Comparison of ENCODE assay signal across 10 cellular contexts in genomic region chr12:53044052-53044581, GRCh38. TPM values are rescaled to one million over a fixed set of nuclear protein-coding genes. Genes with fewer than 3 reads are reported as not detected.
A peak's percentile ranks its signal among the peaks of the same experiment; 100 is the strongest.
DNase-seq lines count a peak whose midpoint lies in the region; ATAC-seq, FAIRE-seq and TF ChIP-seq lines count a peak whose summit lies in the region.
"Had no signal": no experiment of that assay in that cellular context is flagged by ENCODE, and none has a peak within 500 bp of the region (broad histone marks: within the 10 kb centered on the region; RNA-seq: fewer than 3 reads in every experiment).

No MANE protein-coding gene starts in this region.

- ATAC-seq in HepG2 = peak; percentile 58
- no peak for ATAC-seq in GM18519 (IDR thresholded peaks at IDR 0.05; ENCODE audit: low FRiP score, unreplicated experiment)
- no peak for ATAC-seq in HG02938 (IDR thresholded peaks at IDR 0.05; ENCODE audit: unreplicated experiment)

- FAIRE-seq in HepG2 (lab: Jason Lieb, UNC) = peak; percentile 36
- FAIRE-seq: TTC549 had no signal

- BruUV-seq in HepG2 (replicated peaks; lab: Mats Ljungman, UMichigan) = no TSS peak

- TF ChIP-seq EP300 in HepG2 (IDR thresholded peaks at IDR 0.05; ENCODE audit: low read depth in 2 of 2, low read length in 2 of 2) (no peak), HepG2 (CRISPR knock-in tag; IDR thresholded peaks at IDR 0.05; ENCODE audit: borderline replicate concordance) (no peak), suprapubic skin (IDR thresholded peaks at IDR 0.05) (no peak)

- TF ChIP-seq CTCF in HepG2 (CRISPR knock-in tag; IDR thresholded peaks at IDR 0.05) (no peak), suprapubic skin (IDR thresholded peaks at IDR 0.05) (no peak)

- no peaks in the 10 kb centered on the region for H3K79me2 ChIP-seq in HepG2 (ENCODE audit: insufficient read depth, low read length)

- DNase-seq in NCI-H526 (lab: John Stamatoyannopoulos, UW) (peak; percentile 41 to 47), NCI-H526 treated with DMSO at 0.1 percent for 48 hours (lab: John Stamatoyannopoulos, UW) (no peak), anterior cingulate cortex (lab: John Stamatoyannopoulos, UW) (peak in 31 of 58 donors; percentile 21 to 77 (median 52)), HepG2 (ENCODE audit: low spot score) (peak; percentile 72), suprapubic skin (ENCODE audit: low spot score in 2 of 2) (no peak), NCI-H1105 (lab: John Stamatoyannopoulos, UW) (no peak)
- DNase-seq: NCI-H2081 treated with DMSO at 0.1 percent for 48 hours had no signal

- TF ChIP-seq POLR2A in HepG2 (IDR thresholded peaks at IDR 0.05; ENCODE audit: insufficient read depth in 1 of 2, low read depth in 2 of 2, low read length in 2 of 2) (0 out of 4 replicates have a peak, but pooled peaks of 1 of the 2 experiments have one; percentile 28), suprapubic skin (IDR thresholded peaks at IDR 0.05) (no peak)

- H3K36me3 ChIP-seq in HepG2 (replicated peaks in 1 of 2; ENCODE audit: control insufficient read depth in 1 of 2, insufficient read depth in 2 of 2, low read length in 2 of 2) (peaks cover 3 to 9% of the 10 kb centered on the region in 2 experiments), suprapubic skin (peaks cover 18% of the 10 kb centered on the region)

- peak overlapping the region; percentile 24; the same call in 1 of the 2 replicates for H3K9ac ChIP-seq in HepG2 (ENCODE audit: insufficient read depth, low read depth, low read length)

- H3K4me2 ChIP-seq in HepG2 (ENCODE audit: low read depth, low read length) = peak overlapping the region; percentile 73

- 26% methylated on average over 10 of the region's 10 CpGs for WGBS in HepG2 (ENCODE audit: low lambda C conversion rate)
- WGBS in suprapubic skin = 45% methylated on average over 10 of the region's 10 CpGs

- peak overlapping the region in 1 of 3 experiments; percentile 38; a peak in 2 of 6 replicates for H3K4me3 ChIP-seq in HepG2 (replicated peaks in 1 of 3; ENCODE audit: insufficient read depth in 1 of 3, low read depth in 2 of 3, low read length in 3 of 3)
- H3K4me3 ChIP-seq in suprapubic skin = peak overlapping the region; percentile 8

- intact Hi-C loops in HepG2 (cut with micrococcal nuclease; ENCODE audit: unreplicated experiment) = no loop called here

- CTCF ChIA-PET in HepG2 (lab: Yijun Ruan, JAX; ENCODE audit: low intra/inter-chr PET ratio, low total read pairs) = no interaction called here

- H3K9me3 ChIP-seq in HepG2 (ENCODE audit: low read length) = no peaks in the 10 kb centered on the region
- H3K9me3 ChIP-seq in suprapubic skin = no peaks in the 10 kb centered on the region

- TF ChIP-seq RAD21 in HepG2 (CRISPR knock-in tag; IDR thresholded peaks at IDR 0.05) = no peak

- no peaks in the 10 kb centered on the region; a peak in 1 of 5 replicates for H3K27me3 ChIP-seq in HepG2 (ENCODE audit: control insufficient read depth in 1 of 2, insufficient read depth in 2 of 2, low read length in 2 of 2)
- no peaks in the 10 kb centered on the region for H3K27me3 ChIP-seq in suprapubic skin

- H2AFZ ChIP-seq in HepG2 (ENCODE audit: low read length) = no peak overlapping the region

- H3K27ac ChIP-seq in HepG2 (ENCODE audit: extremely low read length, insufficient read depth, low read length) = peak overlapping the region; percentile 53
- H3K27ac ChIP-seq in suprapubic skin = peak overlapping the region; percentile 99

- H4K20me1 ChIP-seq in HepG2 (ENCODE audit: insufficient read depth, low read length) = no peaks in the 10 kb centered on the region

- POLR2A ChIA-PET in HepG2 (lab: Yijun Ruan, JAX) = interaction anchor here (0.6 to 3.3 kb wide), 10 partner anchors 9 to 397 kb away, joined by 3 to 15 read pairs (median 4); partner anchors contain the start of genes EIF4B, PRR13 and SPRYD3

- H3K4me1 ChIP-seq in HepG2 (ENCODE audit: insufficient read depth, low read length) (peaks cover 61% of the 10 kb centered on the region), suprapubic skin (peaks cover 60% of the 10 kb centered on the region)

- in situ Hi-C loops in HepG2 (cut with HindIII; ENCODE audit: extremely low pct_ligation_motif_present, low pct_unique_long_range_greater_than_20kb) = no loop called here

RNA-seq across cellular contexts. Expression of gene TNS2, which starts 5.7 kb away (rescaled TPM):
- total RNA-seq in HepG2 (2016; rRNA removed; fragmentation: Illumina TruSeq; extraction: Trizol) (3.2 and 8.9 TPM in 2 replicates), suprapubic skin (100 to 1,000 TPM in 2 of 4 donors, 10 to 100 TPM in 2; 22.8 to 122 (median 78.2) TPM)
- 3.1 and 5.0 TPM in 2 replicates for total RNA-seq in HepG2 (2016; cell fraction: cytosol; rRNA removed; fragmentation: Illumina TruSeq; extraction: Trizol; ENCODE audit: low read depth)
- total RNA-seq in HepG2 (2016; cell fraction: insoluble cytoplasmic fraction; rRNA removed; fragmentation: Illumina TruSeq; extraction: Trizol) = 2.8 and 9.5 TPM in 2 replicates
- total RNA-seq in HepG2 (2016; cell fraction: membrane; rRNA removed; fragmentation: Illumina TruSeq; extraction: Trizol) = 3.1 and 3.8 TPM in 2 replicates
- total RNA-seq in HepG2 (2016; cell fraction: nucleus; rRNA removed; fragmentation: Illumina TruSeq; extraction: Trizol) = 13.3 and 14.8 TPM in 2 replicates
- 18.0 and 20.4 TPM in 2 replicates for polyA plus RNA-seq in HepG2 (2011; rRNA removed)
- polyA plus RNA-seq in HepG2 (2011; cell fraction: cytosol; rRNA removed) = 3.9 and 6.8 TPM in 2 replicates
- 181 and 258 TPM in 2 replicates for polyA plus RNA-seq in HepG2 (2011; cell fraction: nucleus; rRNA removed)
- 13.0 and 15.3 TPM in 2 replicates for polyA plus RNA-seq in HepG2 (2012)
- polyA plus RNA-seq in HepG2 (2016; cell fraction: cytosol; fragmentation: Illumina TruSeq; extraction: Trizol; ENCODE audit: low read depth) = 0.96 and 1.4 TPM in 2 replicates
- polyA plus RNA-seq in HepG2 (2016; cell fraction: insoluble cytoplasmic fraction; fragmentation: Illumina TruSeq; extraction: Trizol; ENCODE audit: low read depth) = 5.7 and 8.2 TPM in 2 replicates
- polyA plus RNA-seq in HepG2 (2016; cell fraction: membrane; fragmentation: Illumina TruSeq; extraction: Trizol; ENCODE audit: low read depth) = 2.0 and 4.2 TPM in 2 replicates
- polyA plus RNA-seq in HepG2 (2016; cell fraction: nucleus; fragmentation: Illumina TruSeq; extraction: Trizol; ENCODE audit: insufficient read depth, low read depth) = 34.1 and 49.0 TPM in 2 replicates
- 34.0 and 38.3 TPM in 2 replicates for polyA minus RNA-seq in HepG2 (2011; rRNA and poly(A)+ RNA removed; ENCODE audit: low replicate concordance)
- polyA minus RNA-seq in HepG2 (2011; cell fraction: cytosol; rRNA and poly(A)+ RNA removed) = 9.9 and 10.3 TPM in 2 replicates
- polyA minus RNA-seq in HepG2 (2011; cell fraction: nucleus; rRNA and poly(A)+ RNA removed) = 63.8 and 80.3 TPM in 2 replicates

RNA-seq across cellular contexts. Expression of gene SPRYD3, which starts 35.1 kb away (rescaled TPM):
- total RNA-seq in HepG2 (2016; rRNA removed; fragmentation: Illumina TruSeq; extraction: Trizol) (9.0 and 9.2 TPM in 2 replicates), suprapubic skin (10 to 100 TPM; 26.4 to 44.0 (median 34.4) TPM)
- 0.79 and 1.3 TPM in 2 replicates for total RNA-seq in HepG2 (2016; cell fraction: cytosol; rRNA removed; fragmentation: Illumina TruSeq; extraction: Trizol; ENCODE audit: low read depth)
- 7.9 and 8.6 TPM in 2 replicates for total RNA-seq in HepG2 (2016; cell fraction: insoluble cytoplasmic fraction; rRNA removed; fragmentation: Illumina TruSeq; extraction: Trizol)
- total RNA-seq in HepG2 (2016; cell fraction: membrane; rRNA removed; fragmentation: Illumina TruSeq; extraction: Trizol) = 2.8 and 3.1 TPM in 2 replicates
- 5.1 and 5.3 TPM in 2 replicates for total RNA-seq in HepG2 (2016; cell fraction: nucleus; rRNA removed; fragmentation: Illumina TruSeq; extraction: Trizol)
- polyA plus RNA-seq in HepG2 (2011; rRNA removed) = 9.2 and 10.7 TPM in 2 replicates
- 11.7 and 12.2 TPM in 2 replicates for polyA plus RNA-seq in HepG2 (2011; cell fraction: cytosol; rRNA removed)
- 12.1 and 12.6 TPM in 2 replicates for polyA plus RNA-seq in HepG2 (2011; cell fraction: nucleus; rRNA removed)
- polyA plus RNA-seq in HepG2 (2012) = 6.0 and 9.7 TPM in 2 replicates
- 0.86 and 1.1 TPM in 2 replicates for polyA plus RNA-seq in HepG2 (2016; cell fraction: cytosol; fragmentation: Illumina TruSeq; extraction: Trizol; ENCODE audit: low read depth)
- polyA plus RNA-seq in HepG2 (2016; cell fraction: insoluble cytoplasmic fraction; fragmentation: Illumina TruSeq; extraction: Trizol; ENCODE audit: low read depth) = 11.6 and 12.5 TPM in 2 replicates
- 2.0 and 3.3 TPM in 2 replicates for polyA plus RNA-seq in HepG2 (2016; cell fraction: membrane; fragmentation: Illumina TruSeq; extraction: Trizol; ENCODE audit: low read depth)
- polyA plus RNA-seq in HepG2 (2016; cell fraction: nucleus; fragmentation: Illumina TruSeq; extraction: Trizol; ENCODE audit: insufficient read depth, low read depth) = 7.6 and 8.3 TPM in 2 replicates
- 27.5 and 69.5 TPM in 2 replicates for polyA minus RNA-seq in HepG2 (2011; rRNA and poly(A)+ RNA removed; ENCODE audit: low replicate concordance)
- polyA minus RNA-seq in HepG2 (2011; cell fraction: cytosol; rRNA and poly(A)+ RNA removed) = 8.3 and 10.6 TPM in 2 replicates
- 9.5 and 12.8 TPM in 2 replicates for polyA minus RNA-seq in HepG2 (2011; cell fraction: nucleus; rRNA and poly(A)+ RNA removed)

RNA-seq across cellular contexts. Expression of gene EIF4B, which starts 37.9 kb away (rescaled TPM):
- 548 and 779 TPM in 2 replicates for total RNA-seq in HepG2 (2016; rRNA removed; fragmentation: Illumina TruSeq; extraction: Trizol)
- 127 and 150 TPM in 2 replicates for total RNA-seq in HepG2 (2016; cell fraction: cytosol; rRNA removed; fragmentation: Illumina TruSeq; extraction: Trizol; ENCODE audit: low read depth)
- total RNA-seq in HepG2 (2016; cell fraction: insoluble cytoplasmic fraction; rRNA removed; fragmentation: Illumina TruSeq; extraction: Trizol) = 568 and 746 TPM in 2 replicates
- total RNA-seq in HepG2 (2016; cell fraction: membrane; rRNA removed; fragmentation: Illumina TruSeq; extraction: Trizol) = 454 and 551 TPM in 2 replicates
- total RNA-seq in HepG2 (2016; cell fraction: nucleus; rRNA removed; fragmentation: Illumina TruSeq; extraction: Trizol) = 263 and 291 TPM in 2 replicates
- polyA plus RNA-seq in HepG2 (2011; rRNA removed) = 327 and 416 TPM in 2 replicates
- polyA plus RNA-seq in HepG2 (2011; cell fraction: cytosol; rRNA removed) = 501 and 516 TPM in 2 replicates
- 203 and 222 TPM in 2 replicates for polyA plus RNA-seq in HepG2 (2011; cell fraction: nucleus; rRNA removed)
- 450 and 479 TPM in 2 replicates for polyA plus RNA-seq in HepG2 (2012)
- 74.7 and 91.4 TPM in 2 replicates for polyA plus RNA-seq in HepG2 (2016; cell fraction: cytosol; fragmentation: Illumina TruSeq; extraction: Trizol; ENCODE audit: low read depth)
- polyA plus RNA-seq in HepG2 (2016; cell fraction: insoluble cytoplasmic fraction; fragmentation: Illumina TruSeq; extraction: Trizol; ENCODE audit: low read depth) = 445 and 458 TPM in 2 replicates
- polyA plus RNA-seq in HepG2 (2016; cell fraction: membrane; fragmentation: Illumina TruSeq; extraction: Trizol; ENCODE audit: low read depth) = 254 and 316 TPM in 2 replicates
- 258 and 266 TPM in 2 replicates for polyA plus RNA-seq in HepG2 (2016; cell fraction: nucleus; fragmentation: Illumina TruSeq; extraction: Trizol; ENCODE audit: insufficient read depth, low read depth)
- 738 and 1,247 TPM in 2 replicates for polyA minus RNA-seq in HepG2 (2011; rRNA and poly(A)+ RNA removed; ENCODE audit: low replicate concordance)
- polyA minus RNA-seq in HepG2 (2011; cell fraction: cytosol; rRNA and poly(A)+ RNA removed) = 496 and 595 TPM in 2 replicates
- 250 and 365 TPM in 2 replicates for polyA minus RNA-seq in HepG2 (2011; cell fraction: nucleus; rRNA and poly(A)+ RNA removed)
- total RNA-seq in suprapubic skin = 100 to 1,000 TPM; 404 to 559 (median 485) TPM

RNA-seq across cellular contexts. Expression of gene IGFBP6, which starts 53.4 kb away (rescaled TPM):
- total RNA-seq in HepG2 (2016; rRNA removed; fragmentation: Illumina TruSeq; extraction: Trizol) (2.1 and 3.9 TPM in 2 replicates), suprapubic skin (10 to 100 TPM; 19.2 to 97.0 (median 59.6) TPM)
- total RNA-seq in HepG2 (2016; cell fraction: cytosol; rRNA removed; fragmentation: Illumina TruSeq; extraction: Trizol; ENCODE audit: low read depth) = 5.3 and 5.9 TPM in 2 replicates
- total RNA-seq in HepG2 (2016; cell fraction: insoluble cytoplasmic fraction; rRNA removed; fragmentation: Illumina TruSeq; extraction: Trizol) = 2.5 and 4.7 TPM in 2 replicates
- 3.3 and 3.5 TPM in 2 replicates for total RNA-seq in HepG2 (2016; cell fraction: membrane; rRNA removed; fragmentation: Illumina TruSeq; extraction: Trizol)
- 1.9 and 3.2 TPM in 2 replicates for total RNA-seq in HepG2 (2016; cell fraction: nucleus; rRNA removed; fragmentation: Illumina TruSeq; extraction: Trizol)
- 22.6 and 25.2 TPM in 2 replicates for polyA plus RNA-seq in HepG2 (2011; rRNA removed)
- polyA plus RNA-seq in HepG2 (2011; cell fraction: cytosol; rRNA removed) = 19.0 and 41.0 TPM in 2 replicates
- 8.4 and 9.6 TPM in 2 replicates for polyA plus RNA-seq in HepG2 (2011; cell fraction: nucleus; rRNA removed)
- polyA plus RNA-seq in HepG2 (2012) = 3.4 and 4.6 TPM in 2 replicates
- 4.2 and 5.7 TPM in 2 replicates for polyA plus RNA-seq in HepG2 (2016; cell fraction: cytosol; fragmentation: Illumina TruSeq; extraction: Trizol; ENCODE audit: low read depth)
- 2.0 and 2.4 TPM in 2 replicates for polyA plus RNA-seq in HepG2 (2016; cell fraction: insoluble cytoplasmic fraction; fragmentation: Illumina TruSeq; extraction: Trizol; ENCODE audit: low read depth)
- polyA plus RNA-seq in HepG2 (2016; cell fraction: membrane; fragmentation: Illumina TruSeq; extraction: Trizol; ENCODE audit: low read depth) = 3.2 and 3.8 TPM in 2 replicates
- 5.4 and 7.5 TPM in 2 replicates for polyA plus RNA-seq in HepG2 (2016; cell fraction: nucleus; fragmentation: Illumina TruSeq; extraction: Trizol; ENCODE audit: insufficient read depth, low read depth)
- polyA minus RNA-seq in HepG2 (2011; rRNA and poly(A)+ RNA removed; ENCODE audit: low replicate concordance) = 9.0 and 27.1 TPM in 2 replicates
- 8.7 and 9.5 TPM in 2 replicates for polyA minus RNA-seq in HepG2 (2011; cell fraction: cytosol; rRNA and poly(A)+ RNA removed)
- polyA minus RNA-seq in HepG2 (2011; cell fraction: nucleus; rRNA and poly(A)+ RNA removed) = 0.77 and 1.6 TPM in 2 replicates

RNA-seq across cellular contexts. Expression of gene SOAT2, which starts 59.2 kb away (rescaled TPM):
- total RNA-seq in HepG2 (2016; rRNA removed; fragmentation: Illumina TruSeq; extraction: Trizol) (6.1 and 14.9 TPM in 2 replicates), suprapubic skin (not detected)
- total RNA-seq in HepG2 (2016; cell fraction: cytosol; rRNA removed; fragmentation: Illumina TruSeq; extraction: Trizol; ENCODE audit: low read depth) = 1.3 and 1.6 TPM in 2 replicates
- total RNA-seq in HepG2 (2016; cell fraction: insoluble cytoplasmic fraction; rRNA removed; fragmentation: Illumina TruSeq; extraction: Trizol) = 5.1 and 14.3 TPM in 2 replicates
- total RNA-seq in HepG2 (2016; cell fraction: membrane; rRNA removed; fragmentation: Illumina TruSeq; extraction: Trizol) = 3.9 and 5.2 TPM in 2 replicates
- total RNA-seq in HepG2 (2016; cell fraction: nucleus; rRNA removed; fragmentation: Illumina TruSeq; extraction: Trizol) = 20.7 and 23.6 TPM in 2 replicates
- polyA plus RNA-seq in HepG2 (2011; rRNA removed) = 108 and 131 TPM in 2 replicates
- 102 and 125 TPM in 2 replicates for polyA plus RNA-seq in HepG2 (2011; cell fraction: cytosol; rRNA removed)
- 476 and 502 TPM in 2 replicates for polyA plus RNA-seq in HepG2 (2011; cell fraction: nucleus; rRNA removed)
- 40.7 and 74.1 TPM in 2 replicates for polyA plus RNA-seq in HepG2 (2012)
- 2.1 and 3.1 TPM in 2 replicates for polyA plus RNA-seq in HepG2 (2016; cell fraction: cytosol; fragmentation: Illumina TruSeq; extraction: Trizol; ENCODE audit: low read depth)
- polyA plus RNA-seq in HepG2 (2016; cell fraction: insoluble cytoplasmic fraction; fragmentation: Illumina TruSeq; extraction: Trizol; ENCODE audit: low read depth) = 8.4 and 8.5 TPM in 2 replicates
- 3.3 and 4.5 TPM in 2 replicates for polyA plus RNA-seq in HepG2 (2016; cell fraction: membrane; fragmentation: Illumina TruSeq; extraction: Trizol; ENCODE audit: low read depth)
- polyA plus RNA-seq in HepG2 (2016; cell fraction: nucleus; fragmentation: Illumina TruSeq; extraction: Trizol; ENCODE audit: insufficient read depth, low read depth) = 40.5 and 42.0 TPM in 2 replicates
- 0.16 and 255 TPM in 2 replicates for polyA minus RNA-seq in HepG2 (2011; rRNA and poly(A)+ RNA removed; ENCODE audit: low replicate concordance)
- polyA minus RNA-seq in HepG2 (2011; cell fraction: cytosol; rRNA and poly(A)+ RNA removed) = 39.8 and 42.8 TPM in 2 replicates
- 79.3 and 125 TPM in 2 replicates for polyA minus RNA-seq in HepG2 (2011; cell fraction: nucleus; rRNA and poly(A)+ RNA removed)

Comparison
In these comparisons a context has a peak if more than half of its experiments do, and no peak if none do; other contexts are left out.
1. DNase-seq: peak in NCI-H526 (2 of 2), anterior cingulate cortex (31 of 58) and HepG2 (single experiment); none in NCI-H526 treated with DMSO at 0.1 percent for 48 hours (single experiment), suprapubic skin (0 of 2) and NCI-H1105 (single experiment).